Comparison of ENCODE assay signal across 16 cellular contexts in the genomic region with DNA sequence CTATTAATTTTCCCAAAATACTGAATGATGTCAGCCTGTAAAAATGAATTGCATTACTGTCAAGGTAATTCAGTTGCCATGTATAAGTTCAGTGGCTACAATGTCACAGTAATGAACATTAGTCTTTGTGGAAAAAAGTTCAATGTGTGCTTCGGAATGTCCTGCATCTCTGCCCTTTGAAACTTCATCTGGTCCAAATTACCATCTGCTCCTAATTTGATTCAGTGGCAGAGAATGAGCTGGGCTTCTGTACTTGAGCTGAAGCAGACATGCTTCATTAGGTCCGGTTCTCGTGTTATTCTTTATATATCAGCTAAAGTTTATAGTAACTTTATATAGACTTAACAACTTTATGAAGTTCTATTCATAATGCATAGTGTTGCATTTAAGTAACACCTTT.
"Had no signal": no experiment of that assay in that cellular context is flagged by ENCODE, and none has a peak within 500 bp of the region (broad histone marks: within the 10 kb centered on the region; RNA-seq: fewer than 3 reads in every experiment).

No MANE protein-coding gene starts in this region.

- H3K36me3 ChIP-seq: ovary, right lobe of liver had no signal

- ATAC-seq: activated naive CD8-positive, alpha-beta T cell treated with anti-CD3 and anti-CD28 coated beads, Interleukin-2, amount 50 U/mL, for 24 hours; body of pancreas; left lobe of liver; right lobe of liver; stimulated activated naive CD8-positive, alpha-beta T cell treated with anti-CD3 and anti-CD28 coated beads, Interleukin-15, amount 100 ng/mL, for 72 hours had no signal

- H3K4me1 ChIP-seq: body of pancreas, right lobe of liver had no signal

- H3K27me3 ChIP-seq: body of pancreas, ovary, right lobe of liver had no signal

- DNase-seq: activated B cell treated with CpG ODN at 0.5 μM for 24 hours; activated CD4-positive, alpha-beta T cell treated with anti-CD3 and anti-CD28 coated beads, Interleukin-2, amount 10 ng/mL, durations not matched to agents 7 days and 5 days; activated CD8-positive, alpha-beta memory T cell treated with anti-CD3 and anti-CD28 coated beads, Interleukin-2, amount 50 U/mL, for 48 hours; activated naive CD4-positive, alpha-beta T cell treated with Interleukin-2 at 50 U/mL for 16 hours; activated naive CD8-positive, alpha-beta T cell treated with anti-CD3 and anti-CD28 coated beads, Interleukin-2, amount 50 U/mL, for 24 hours; body of pancreas; caudate nucleus; effector CD4-positive, alpha-beta T cell; hippocampal formation; ovary; right lobe of liver; stimulated activated CD4-positive, alpha-beta T cell treated with anti-CD3 and anti-CD28 coated beads, Interleukin-1b, Interleukin-23, amount 100 ng/mL, for 48 hours; stimulated activated naive CD8-positive, alpha-beta T cell treated with anti-CD3 and anti-CD28 coated beads, Interleukin-15, amount 100 ng/mL, for 72 hours had no signal

- H3K9me3 ChIP-seq: body of pancreas, ovary, right lobe of liver had no signal

- H3K4me3 ChIP-seq: body of pancreas, coronary artery, ovary, right lobe of liver had no signal

- H3K27ac ChIP-seq: body of pancreas, coronary artery, epithelial cell of prostate, ovary, right lobe of liver had no signal
